Comparison of ENCODE assay signal across 38 cellular contexts in the genomic region with DNA sequence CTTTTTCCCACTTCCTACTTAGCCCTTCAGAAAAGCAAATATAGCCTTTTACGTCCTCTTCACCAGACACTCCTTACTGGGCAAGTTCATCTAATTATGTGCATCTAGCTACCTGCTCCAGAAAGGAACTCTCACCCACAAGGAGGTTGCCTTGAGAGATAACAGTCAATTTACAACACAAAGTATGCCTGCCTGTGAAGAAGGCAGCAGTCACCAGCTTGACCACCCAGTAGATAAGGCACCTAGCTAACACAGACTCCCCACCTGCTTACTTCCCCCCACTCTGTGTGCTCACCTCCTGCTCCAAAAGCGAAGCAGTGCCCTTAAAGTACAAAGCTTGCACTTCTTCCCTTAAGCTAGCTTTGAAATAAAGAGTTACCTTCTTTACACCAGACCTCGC.
"Had no signal": no experiment of that assay in that cellular context is flagged by ENCODE, and none has a peak within 500 bp of the region (broad histone marks: within the 10 kb centered on the region; RNA-seq: fewer than 3 reads in every experiment).

No MANE protein-coding gene starts in this region.

- DNase-seq: activated CD4-positive, alpha-beta memory T cell treated with anti-CD3 and anti-CD28 coated beads, Interleukin-2, amount 10 ng/mL, durations not matched to agents 7 days and 5 days; activated CD4-positive, alpha-beta T cell treated with anti-CD3 and anti-CD28 coated beads for 1 hour; activated CD4-positive, alpha-beta T cell treated with anti-CD3 and anti-CD28 coated beads for 48 hours; activated CD4-positive, CD25-positive, alpha-beta regulatory T cell; activated CD8-positive, alpha-beta memory T cell treated with anti-CD3 and anti-CD28 coated beads for 24 hours; activated CD8-positive, alpha-beta memory T cell treated with anti-CD3 and anti-CD28 coated beads, Interleukin-2, amount 10 ng/mL, durations not matched to agents 7 days and 5 days; activated CD8-positive, alpha-beta memory T cell treated with anti-CD3 and anti-CD28 coated beads, Interleukin-2, amount 50 U/mL, for 48 hours; activated effector memory CD4-positive, alpha-beta T cell treated with Interleukin-2 at 50 U/mL for 16 hours; activated naive CD4-positive, alpha-beta T cell treated with anti-CD3 and anti-CD28 coated beads, Interleukin-2, amount 10 ng/mL, durations not matched to agents 7 days and 5 days; activated naive CD8-positive, alpha-beta T cell treated with anti-CD3 and anti-CD28 coated beads, Interleukin-2, amount 50 U/mL, for 24 hours; activated T-cell treated with anti-CD3 and anti-CD28 coated beads, Interleukin-2, amount 50 U/mL, for 48 hours; anterior cingulate cortex; caudate nucleus; Kasumi-1; KG1; MM.1S; MV-4-11; NCI-H1092 treated with DMSO at 0.1 percent for 48 hours; NCI-H1417 treated with DMSO at 0.1 percent for 48 hours; NCI-H187 treated with DMSO at 0.1 percent for 48 hours; NCI-H2081; NCI-H2171 treated with DMSO at 0.1 percent for 48 hours; NCI-H2227 treated with DMSO at 0.1 percent for 48 hours; NCI-H446; NCI-H510A treated with DMSO at 0.1 percent for 48 hours; NCI-H526 treated with DMSO at 0.1 percent for 48 hours; NCI-H774; PC-3; Peyer's patch; RPMI8226; SIG-M5; SW 1271; T-helper 1 cell; T-helper 2 cell; T-helper 9 cell had no signal

- H3K4me1 Mint-ChIP-seq: activated CD4-positive, alpha-beta memory T cell treated with anti-CD3 and anti-CD28 coated beads, Interleukin-2, amount 10 ng/mL, durations not matched to agents 7 days and 5 days; activated CD8-positive, alpha-beta memory T cell treated with anti-CD3 and anti-CD28 coated beads, Interleukin-2, amount 10 ng/mL, durations not matched to agents 7 days and 5 days; activated naive CD4-positive, alpha-beta T cell treated with anti-CD3 and anti-CD28 coated beads, Interleukin-2, amount 10 ng/mL, durations not matched to agents 7 days and 5 days; activated naive CD8-positive, alpha-beta T cell treated with anti-CD3 and anti-CD28 coated beads, Interleukin-2, amount 50 U/mL, for 24 hours; brain had no signal

- H3K27me3 ChIP-seq: Peyer's patch had no signal

- H3K36me3 ChIP-seq: Peyer's patch had no signal

- H3K9me3 ChIP-seq: Peyer's patch had no signal

- H3K27me3 Mint-ChIP-seq: activated CD4-positive, alpha-beta memory T cell treated with anti-CD3 and anti-CD28 coated beads, Interleukin-2, amount 10 ng/mL, durations not matched to agents 7 days and 5 days; activated CD8-positive, alpha-beta memory T cell treated with anti-CD3 and anti-CD28 coated beads, Interleukin-2, amount 10 ng/mL, durations not matched to agents 7 days and 5 days; activated naive CD4-positive, alpha-beta T cell treated with anti-CD3 and anti-CD28 coated beads, Interleukin-2, amount 10 ng/mL, durations not matched to agents 7 days and 5 days; activated naive CD8-positive, alpha-beta T cell treated with anti-CD3 and anti-CD28 coated beads, Interleukin-2, amount 50 U/mL, for 24 hours; brain had no signal

- H3K36me3 Mint-ChIP-seq: activated CD8-positive, alpha-beta memory T cell treated with anti-CD3 and anti-CD28 coated beads, Interleukin-2, amount 10 ng/mL, durations not matched to agents 7 days and 5 days; activated naive CD4-positive, alpha-beta T cell treated with anti-CD3 and anti-CD28 coated beads, Interleukin-2, amount 10 ng/mL, durations not matched to agents 7 days and 5 days; activated naive CD8-positive, alpha-beta T cell; brain had no signal

- ATAC-seq: activated CD8-positive, alpha-beta memory T cell treated with anti-CD3 and anti-CD28 coated beads, Interleukin-2, amount 10 ng/mL, durations not matched to agents 7 days and 5 days; activated naive CD8-positive, alpha-beta T cell treated with anti-CD3 and anti-CD28 coated beads, Interleukin-2, amount 50 U/mL, for 24 hours; PC-3 had no signal

- H3K4me3 Mint-ChIP-seq: activated CD4-positive, alpha-beta memory T cell treated with anti-CD3 and anti-CD28 coated beads, Interleukin-2, amount 10 ng/mL, durations not matched to agents 7 days and 5 days; activated CD8-positive, alpha-beta memory T cell treated with anti-CD3 and anti-CD28 coated beads, Interleukin-2, amount 10 ng/mL, durations not matched to agents 7 days and 5 days; activated naive CD4-positive, alpha-beta T cell treated with anti-CD3 and anti-CD28 coated beads, Interleukin-2, amount 10 ng/mL, durations not matched to agents 7 days and 5 days; activated naive CD8-positive, alpha-beta T cell; activated naive CD8-positive, alpha-beta T cell treated with anti-CD3 and anti-CD28 coated beads, Interleukin-2, amount 50 U/mL, for 24 hours; brain had no signal

- H3K4me3 ChIP-seq: Peyer's patch had no signal

- H3K9me3 Mint-ChIP-seq: activated CD4-positive, alpha-beta memory T cell treated with anti-CD3 and anti-CD28 coated beads, Interleukin-2, amount 10 ng/mL, durations not matched to agents 7 days and 5 days; activated naive CD4-positive, alpha-beta T cell treated with anti-CD3 and anti-CD28 coated beads, Interleukin-2, amount 10 ng/mL, durations not matched to agents 7 days and 5 days; brain had no signal

- H3K27ac Mint-ChIP-seq: activated CD4-positive, alpha-beta memory T cell treated with anti-CD3 and anti-CD28 coated beads, Interleukin-2, amount 10 ng/mL, durations not matched to agents 7 days and 5 days; activated CD8-positive, alpha-beta memory T cell treated with anti-CD3 and anti-CD28 coated beads, Interleukin-2, amount 10 ng/mL, durations not matched to agents 7 days and 5 days; activated naive CD4-positive, alpha-beta T cell treated with anti-CD3 and anti-CD28 coated beads, Interleukin-2, amount 10 ng/mL, durations not matched to agents 7 days and 5 days; activated naive CD8-positive, alpha-beta T cell; activated naive CD8-positive, alpha-beta T cell treated with anti-CD3 and anti-CD28 coated beads, Interleukin-2, amount 50 U/mL, for 24 hours; brain had no signal

- H3K4me1 ChIP-seq: Peyer's patch had no signal

- H3K27ac ChIP-seq: Peyer's patch, VCaP had no signal
